In genomic region chr6:25016311-25016710, GRCh38 we compare ENCODE assay signal across 15 cellular contexts.
DNase-seq lines count a peak whose midpoint lies in the region; ATAC-seq and TF ChIP-seq lines count a peak whose summit lies in the region.
"Had no signal": no experiment of that assay in that cellular context is flagged by ENCODE, and none has a peak within 500 bp of the region (broad histone marks: within the 10 kb centered on the region; RNA-seq: fewer than 3 reads in every experiment).

No MANE protein-coding gene starts in this region.

- CTCF ChIA-PET in CD8-positive, alpha-beta memory T cell (lab: Charles Lee) = interaction anchor here (2.0 to 10.7 kb wide), 5 partner anchors 11 to 161 kb away, joined by 6 to 131 read pairs (median 47); partner anchors contain the start of gene RIPOR2

- peaks cover 29% of the 10 kb centered on the region for H3K4me1 ChIP-seq in CD8-positive, alpha-beta memory T cell (ENCODE audit: insufficient read depth, low read length)
- H3K4me1 ChIP-seq in OCI-LY3 (ENCODE audit: low read length) = peaks cover 63% of the 10 kb centered on the region
- H3K4me1 ChIP-seq: right lobe of liver had no signal

- H3K27ac Mint-ChIP-seq in CD8-positive, alpha-beta memory T cell = peak overlapping the region in 7 of 8 donors; percentile 21 to 88 (median 75)

- H3K9ac ChIP-seq in OCI-LY3 (ENCODE audit: low read length) = no peak overlapping the region

- H3K9me3 Mint-ChIP-seq in CD8-positive, alpha-beta memory T cell = no peaks in the 10 kb centered on the region
- H3K9me3 Mint-ChIP-seq: natural killer cell treated with Interleukin-12 subunit alpha and Interleukin-12 subunit beta and Interleukin-15 and Interleukin-18, amount 100 ng/mL, for 72 hours had no signal

- no peak overlapping the region for H2AFZ ChIP-seq in OCI-LY3 (ENCODE audit: low read depth, low read length)

- H3K27me3 Mint-ChIP-seq in CD8-positive, alpha-beta memory T cell = no peaks in the 10 kb centered on the region
- H3K27me3 Mint-ChIP-seq: natural killer cell treated with Interleukin-12 subunit alpha and Interleukin-12 subunit beta and Interleukin-15 and Interleukin-18, amount 100 ng/mL, for 72 hours had no signal

- H3K4me3 Mint-ChIP-seq in CD8-positive, alpha-beta memory T cell = no peak overlapping the region

- no peak for DNase-seq in CD8-positive, alpha-beta memory T cell
- peak; percentile 25 for DNase-seq in fibroblast of gingiva (ENCODE audit: low read depth)
- peak; percentile 67 for DNase-seq in renal cortical epithelial cell (ENCODE audit: low read depth)
- no peak for DNase-seq in NCI-H1436 treated with DMSO at 0.1 percent for 48 hours (lab: John Stamatoyannopoulos, UW)
- DNase-seq in LoVo (ENCODE audit: low spot score) = no peak
- DNase-seq: amniotic stem cell; head of caudate nucleus; NK-92 treated with Interleukin-12 subunit alpha and Interleukin-12 subunit beta, amount 100 ng/mL, for 24 hours; right lobe of liver; stimulated activated naive CD4-positive, alpha-beta T cell treated with Interleukin-2 at 50 U/mL for 16 hours had no signal

- no peaks in the 10 kb centered on the region for H3K9me3 ChIP-seq in CD8-positive, alpha-beta memory T cell (ENCODE audit: low read length)
- no peaks in the 10 kb centered on the region for H3K9me3 ChIP-seq in OCI-LY3 (ENCODE audit: insufficient read depth, low read length)
- H3K9me3 ChIP-seq: right lobe of liver had no signal

- no peaks in the 10 kb centered on the region for H3K27me3 ChIP-seq in CD8-positive, alpha-beta memory T cell (ENCODE audit: insufficient read depth, low read length, poor library complexity, severe bottlenecking)
- H3K27me3 ChIP-seq in OCI-LY3 (ENCODE audit: low read depth, low read length) = no peaks in the 10 kb centered on the region
- H3K27me3 ChIP-seq: right lobe of liver had no signal

- no peaks in the 10 kb centered on the region for H3K36me3 ChIP-seq in CD8-positive, alpha-beta memory T cell (ENCODE audit: insufficient read depth, low read length)
- H3K36me3 ChIP-seq in OCI-LY3 (replicated peaks; ENCODE audit: low read depth, low read length) = peaks cover 46% of the 10 kb centered on the region
- H3K36me3 ChIP-seq: right lobe of liver had no signal

- peaks cover 3 to 12% (median 4%) of the 10 kb centered on the region in 3 donors for H3K36me3 Mint-ChIP-seq in CD8-positive, alpha-beta memory T cell

- H3K4me2 ChIP-seq in OCI-LY3 (ENCODE audit: low read length) = 0 out of 2 replicates have a peak overlapping the region, but pooled peaks have one; percentile 9

- TF ChIP-seq CTCF in OCI-LY3 (IDR thresholded peaks at IDR 0.05; ENCODE audit: low read depth, low read length) = no peak

- no peak overlapping the region for H3K4me3 ChIP-seq in CD8-positive, alpha-beta memory T cell (ENCODE audit: low read length)
- H3K4me3 ChIP-seq in OCI-LY3 (ENCODE audit: low read length) = no peak overlapping the region
- H3K4me3 ChIP-seq: coronary artery, right lobe of liver had no signal

- ATAC-seq in GM19035 (IDR thresholded peaks at IDR 0.05; ENCODE audit: unreplicated experiment) = no peak
- ATAC-seq: HCT116; natural killer cell treated with Interleukin-12 subunit alpha and Interleukin-12 subunit beta and Interleukin-15 and Interleukin-18, amount 100 ng/mL, for 72 hours; right lobe of liver had no signal

- peaks cover 100% of the 10 kb centered on the region for H3K79me2 ChIP-seq in OCI-LY3 (ENCODE audit: low read length)

- H3K4me1 Mint-ChIP-seq in CD8-positive, alpha-beta memory T cell = peaks cover 48 to 65% (median 49%) of the 10 kb centered on the region in 3 donors

- H3K27ac ChIP-seq in CD8-positive, alpha-beta memory T cell (ENCODE audit: low read depth, low read length) = no peak overlapping the region
- no peak overlapping the region for H3K27ac ChIP-seq in OCI-LY3 (ENCODE audit: low read length)
- H3K27ac ChIP-seq: right lobe of liver had no signal

- peaks cover 95% of the 10 kb centered on the region for H4K20me1 ChIP-seq in OCI-LY3 (ENCODE audit: insufficient read depth, low read length)

- POLR2A ChIA-PET in CD8-positive, alpha-beta memory T cell (lab: Charles Lee) = interaction anchor here (1.1 to 2.1 kb wide), 2 partner anchors 107 to 295 kb away, joined by 4 to 8 read pairs; no protein-coding TSS in a partner anchor

Comparison
In these comparisons a context has a peak if more than half of its experiments do, and no peak if none do; other contexts are left out.
1. DNase-seq: peak in fibroblast of gingiva (single experiment) and renal cortical epithelial cell (single experiment); none in CD8-positive, alpha-beta memory T cell (0 of 5), NCI-H1436 treated with DMSO at 0.1 percent for 48 hours (single experiment) and LoVo (single experiment).